1 cellular context compared by ENCODE assay signal in the genomic region with DNA sequence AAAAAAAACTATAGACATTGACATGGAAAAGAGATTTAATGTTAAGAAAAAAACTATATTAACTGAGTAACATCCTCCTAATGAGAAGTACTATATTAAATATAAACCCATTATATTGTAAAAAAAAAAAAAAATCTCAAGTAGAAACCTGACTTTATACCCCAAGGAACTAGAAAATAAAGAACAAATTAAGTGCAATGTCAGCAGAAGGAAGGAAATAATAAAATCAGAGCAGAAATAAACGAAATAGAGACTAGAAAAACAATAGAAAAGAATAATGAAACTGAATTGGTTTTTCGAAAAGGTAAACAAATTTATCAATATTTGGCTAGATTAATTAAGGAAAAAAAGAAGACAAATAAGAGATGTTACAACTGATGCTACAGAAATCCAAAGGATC.
A peak's percentile ranks its signal among the peaks of the same experiment; 100 is the strongest.
TF ChIP-seq lines count a peak whose summit lies in the region.

No MANE protein-coding gene starts in this region.

TF ChIP-seq in IMR-90, 13 proteins besides CTCF, POLR2A, EP300 and RAD21 (continued from another document):
- TF ChIP-seq NFE2L2 (IDR thresholded peaks at IDR 0.05; ENCODE audit: low read depth, low read length): no peak
- TF ChIP-seq MAFK (IDR thresholded peaks at IDR 0.05; ENCODE audit: low read depth, low read length): peak; percentile 81
- TF ChIP-seq CHD1 (IDR thresholded peaks at IDR 0.05; ENCODE audit: low read depth, low read length): no peak
TF ChIP-seq in IMR-90: peak in this region for 1.
